ENCODE assay signal across 1 cellular context in the genomic region with DNA sequence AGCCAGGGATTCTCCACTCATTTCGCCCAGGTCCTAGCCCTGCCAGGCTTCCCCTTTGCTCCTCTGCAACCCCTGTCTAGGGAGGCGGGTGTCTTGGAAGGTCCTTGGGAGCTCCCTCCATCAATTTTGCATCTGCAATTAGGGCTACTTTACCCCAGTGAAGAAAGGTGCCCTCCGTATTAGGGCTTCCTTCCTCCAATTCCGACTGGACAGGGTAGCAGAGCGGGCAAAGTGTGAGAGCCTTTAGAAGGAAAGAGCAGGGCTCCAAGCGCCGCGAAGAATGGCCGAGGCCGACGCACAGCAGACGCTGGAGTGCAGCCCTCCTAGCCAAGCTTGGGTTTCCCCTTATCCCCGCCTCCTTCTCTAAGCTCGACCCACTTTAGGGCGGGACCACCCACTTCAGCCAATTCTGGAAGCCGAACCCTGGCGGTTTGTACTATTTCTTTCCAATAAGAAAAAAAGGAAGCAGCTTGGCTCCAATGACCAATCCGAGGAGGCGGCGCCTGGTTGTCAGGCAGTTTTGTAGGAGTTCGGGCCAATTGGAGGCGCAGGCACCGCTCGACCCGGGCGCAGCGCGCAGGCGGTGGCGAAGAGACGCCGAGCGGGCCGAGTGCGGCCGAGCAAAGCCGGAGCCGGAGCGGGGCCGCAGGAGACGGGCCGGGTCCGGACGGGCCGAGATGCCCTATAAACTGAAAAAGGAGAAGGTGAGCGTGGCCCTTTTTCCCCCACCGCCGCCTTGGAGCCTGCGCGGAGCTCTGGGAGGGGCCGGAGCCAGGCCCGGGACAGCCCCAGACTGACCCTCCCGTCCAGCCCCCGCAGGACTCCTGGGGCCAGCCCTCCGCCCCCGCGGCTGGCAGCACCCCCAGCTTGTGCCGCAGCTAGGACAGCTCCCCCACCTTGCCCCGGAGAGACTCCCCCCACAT.
TF ChIP-seq lines count a peak whose summit lies in the region.

Gene PPP2R5D (plus strand): TSS at position 570 of the 923 bp plus-strand sequence. CDS start 108 bp downstream, at position 678.

TF ChIP-seq in HepG2, 621 proteins besides CTCF, POLR2A, EP300 and RAD21 (continued from another document and continues in another):
- TF ChIP-seq, protein P1, sequence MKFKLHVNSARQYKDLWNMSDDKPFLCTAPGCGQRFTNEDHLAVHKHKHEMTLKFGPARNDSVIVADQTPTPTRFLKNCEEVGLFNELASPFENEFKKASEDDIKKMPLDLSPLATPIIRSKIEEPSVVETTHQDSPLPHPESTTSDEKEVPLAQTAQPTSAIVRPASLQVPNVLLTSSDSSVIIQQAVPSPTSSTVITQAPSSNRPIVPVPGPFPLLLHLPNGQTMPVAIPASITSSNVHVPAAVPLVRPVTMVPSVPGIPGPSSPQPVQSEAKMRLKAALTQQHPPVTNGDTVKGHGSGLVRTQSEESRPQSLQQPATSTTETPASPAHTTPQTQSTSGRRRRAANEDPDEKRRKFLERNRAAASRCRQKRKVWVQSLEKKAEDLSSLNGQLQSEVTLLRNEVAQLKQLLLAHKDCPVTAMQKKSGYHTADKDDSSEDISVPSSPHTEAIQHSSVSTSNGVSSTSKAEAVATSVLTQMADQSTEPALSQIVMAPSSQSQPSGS (CRISPR knock-in tag; IDR thresholded peaks at IDR 0.05): peak; percentile 37; the same call in 1 of the 2 replicates
- TF ChIP-seq ZNF562 (CRISPR knock-in tag; IDR thresholded peaks at IDR 0.05; ENCODE audit: borderline replicate concordance) (no peak), MATR3 (CRISPR knock-in tag; IDR thresholded peaks at IDR 0.05) (no peak), PLRG1 (conservative IDR thresholded peaks at IDR 0.05) (no peak), RBM39 (IDR thresholded peaks at IDR 0.05; ENCODE audit: low read depth, low read length, poor library complexity, severe bottlenecking) (peak; percentile 80), ZNF75D (CRISPR knock-in tag; IDR thresholded peaks at IDR 0.05; ENCODE audit: borderline replicate concordance) (no peak), ZNF549 (CRISPR knock-in tag; IDR thresholded peaks at IDR 0.05) (no peak), ZNF616 (CRISPR knock-in tag; IDR thresholded peaks at IDR 0.05; ENCODE audit: low read depth) (peak; percentile 39; the same call in 1 of the 2 replicates), ZNF446 (CRISPR knock-in tag; IDR thresholded peaks at IDR 0.05) (peak; percentile 59), ZNF160 (CRISPR knock-in tag; IDR thresholded peaks at IDR 0.05) (no peak; the same call in 1 of the 2 replicates), MLX (CRISPR knock-in tag; IDR thresholded peaks at IDR 0.05) (no peak; the same call in 1 of the 2 replicates), ZNF850 (CRISPR knock-in tag; conservative IDR thresholded peaks at IDR 0.05) (no peak), KLF12 (CRISPR knock-in tag; IDR thresholded peaks at IDR 0.05; ENCODE audit: borderline replicate concordance) (peak; percentile 92), MAFF (IDR thresholded peaks at IDR 0.05; ENCODE audit: low read depth, low read length) (no peak), PBX2 (CRISPR knock-in tag; IDR thresholded peaks at IDR 0.05) (no peak), ZNF839 (CRISPR knock-in tag; IDR thresholded peaks at IDR 0.05; ENCODE audit: borderline replicate concordance) (no peak), ZFX (CRISPR knock-in tag; IDR thresholded peaks at IDR 0.05; ENCODE audit: low read depth) (peak; percentile 91), ZNF557 (CRISPR knock-in tag; IDR thresholded peaks at IDR 0.05) (peak; percentile 65; the same call in 1 of the 2 replicates), ZSCAN9 (CRISPR knock-in tag; IDR thresholded peaks at IDR 0.05; ENCODE audit: borderline replicate concordance) (no peak; the same call in 1 of the 2 replicates), ZNF552 (CRISPR knock-in tag; IDR thresholded peaks at IDR 0.05; ENCODE audit: borderline replicate concordance) (no peak), ZNF329 (CRISPR knock-in tag; IDR thresholded peaks at IDR 0.05; ENCODE audit: low read depth) (peak; percentile 90; the same call in 1 of the 2 replicates), FOSL2 (CRISPR knock-in tag; IDR thresholded peaks at IDR 0.05) (peak; percentile 16; the same call in 1 of the 2 replicates), ZSCAN21 (CRISPR knock-in tag; IDR thresholded peaks at IDR 0.05; ENCODE audit: borderline replicate concordance) (no peak), PHB2 (IDR thresholded peaks at IDR 0.05; ENCODE audit: partially characterized antibody) (no peak), ZNF879 (CRISPR knock-in tag; IDR thresholded peaks at IDR 0.05) (no peak), ZNF546 (CRISPR knock-in tag; conservative IDR thresholded peaks at IDR 0.05) (peak; percentile 61; the same call in 1 of the 2 replicates), ATAD3A (CRISPR knock-in tag; IDR thresholded peaks at IDR 0.05) (no peak), HMGXB4 (CRISPR knock-in tag; IDR thresholded peaks at IDR 0.05; ENCODE audit: borderline replicate concordance in 1 of 2, low read depth in 1 of 2) (peak; percentile 44 to 53; a peak in 3 of 4 replicates), CREB1 (IDR thresholded peaks at IDR 0.05) (peak; percentile 83), CREB1 (CRISPR knock-in tag; IDR thresholded peaks at IDR 0.05) (peak; percentile 83), ZNF230 (CRISPR knock-in tag; IDR thresholded peaks at IDR 0.05) (0 out of 2 replicates have a peak, but pooled peaks have one; percentile 76), HOXA9 (CRISPR knock-in tag; IDR thresholded peaks at IDR 0.05; ENCODE audit: borderline replicate concordance) (no peak), SIN3A (IDR thresholded peaks at IDR 0.05; ENCODE audit: borderline replicate concordance, low read depth, low read length) (peak; percentile 57; the same call in 1 of the 2 replicates), MIXL1 (CRISPR knock-in tag; IDR thresholded peaks at IDR 0.05) (0 out of 2 replicates have a peak, but pooled peaks have one; percentile 25), ZBTB8A (CRISPR knock-in tag; IDR thresholded peaks at IDR 0.05; ENCODE audit: borderline replicate concordance, low read depth) (no peak), ZIK1 (CRISPR knock-in tag; IDR thresholded peaks at IDR 0.05; ENCODE audit: borderline replicate concordance, low read depth) (no peak), ZNF776 (CRISPR knock-in tag; IDR thresholded peaks at IDR 0.05) (peak; percentile 67)
- TF ChIP-seq, protein P2, sequence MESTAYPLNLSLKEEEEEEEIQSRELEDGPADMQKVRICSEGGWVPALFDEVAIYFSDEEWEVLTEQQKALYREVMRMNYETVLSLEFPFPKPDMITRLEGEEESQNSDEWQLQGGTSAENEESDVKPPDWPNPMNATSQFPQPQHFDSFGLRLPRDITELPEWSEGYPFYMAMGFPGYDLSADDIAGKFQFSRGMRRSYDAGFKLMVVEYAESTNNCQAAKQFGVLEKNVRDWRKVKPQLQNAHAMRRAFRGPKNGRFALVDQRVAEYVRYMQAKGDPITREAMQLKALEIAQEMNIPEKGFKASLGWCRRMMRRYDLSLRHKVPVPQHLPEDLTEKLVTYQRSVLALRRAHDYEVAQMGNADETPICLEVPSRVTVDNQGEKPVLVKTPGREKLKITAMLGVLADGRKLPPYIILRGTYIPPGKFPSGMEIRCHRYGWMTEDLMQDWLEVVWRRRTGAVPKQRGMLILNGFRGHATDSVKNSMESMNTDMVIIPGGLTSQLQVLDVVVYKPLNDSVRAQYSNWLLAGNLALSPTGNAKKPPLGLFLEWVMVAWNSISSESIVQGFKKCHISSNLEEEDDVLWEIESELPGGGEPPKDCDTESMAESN (CRISPR knock-in tag; conservative IDR thresholded peaks at IDR 0.05): peak; percentile 29; the same call in 1 of the 2 replicates
- TF ChIP-seq, protein P3, sequence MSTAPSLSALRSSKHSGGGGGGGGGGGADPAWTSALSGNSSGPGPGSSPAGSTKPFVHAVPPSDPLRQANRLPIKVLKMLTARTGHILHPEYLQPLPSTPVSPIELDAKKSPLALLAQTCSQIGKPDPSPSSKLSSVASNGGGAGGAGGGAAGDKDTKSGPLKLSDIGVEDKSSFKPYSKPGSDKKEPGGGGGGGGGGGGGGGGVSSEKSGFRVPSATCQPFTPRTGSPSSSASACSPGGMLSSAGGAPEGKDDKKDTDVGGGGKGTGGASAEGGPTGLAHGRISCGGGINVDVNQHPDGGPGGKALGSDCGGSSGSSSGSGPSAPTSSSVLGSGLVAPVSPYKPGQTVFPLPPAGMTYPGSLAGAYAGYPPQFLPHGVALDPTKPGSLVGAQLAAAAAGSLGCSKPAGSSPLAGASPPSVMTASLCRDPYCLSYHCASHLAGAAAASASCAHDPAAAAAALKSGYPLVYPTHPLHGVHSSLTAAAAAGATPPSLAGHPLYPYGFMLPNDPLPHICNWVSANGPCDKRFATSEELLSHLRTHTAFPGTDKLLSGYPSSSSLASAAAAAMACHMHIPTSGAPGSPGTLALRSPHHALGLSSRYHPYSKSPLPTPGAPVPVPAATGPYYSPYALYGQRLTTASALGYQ (CRISPR knock-in tag; IDR thresholded peaks at IDR 0.05): 0 out of 2 replicates have a peak, but pooled peaks have one; percentile 22
- TF ChIP-seq, protein P4, sequence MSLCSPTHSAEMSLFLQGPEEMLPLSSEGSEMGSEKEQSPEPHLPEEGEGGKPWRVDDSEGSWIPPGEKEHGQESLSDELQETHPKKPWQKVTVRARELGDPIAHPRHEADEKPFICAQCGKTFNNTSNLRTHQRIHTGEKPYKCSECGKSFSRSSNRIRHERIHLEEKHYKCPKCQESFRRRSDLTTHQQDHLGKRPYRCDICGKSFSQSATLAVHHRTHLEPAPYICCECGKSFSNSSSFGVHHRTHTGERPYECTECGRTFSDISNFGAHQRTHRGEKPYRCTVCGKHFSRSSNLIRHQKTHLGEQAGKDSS (CRISPR knock-in tag; IDR thresholded peaks at IDR 0.05; ENCODE audit: borderline replicate concordance, low read depth): peak; percentile 33; the same call in 1 of the 2 replicates
- TF ChIP-seq, protein P5, sequence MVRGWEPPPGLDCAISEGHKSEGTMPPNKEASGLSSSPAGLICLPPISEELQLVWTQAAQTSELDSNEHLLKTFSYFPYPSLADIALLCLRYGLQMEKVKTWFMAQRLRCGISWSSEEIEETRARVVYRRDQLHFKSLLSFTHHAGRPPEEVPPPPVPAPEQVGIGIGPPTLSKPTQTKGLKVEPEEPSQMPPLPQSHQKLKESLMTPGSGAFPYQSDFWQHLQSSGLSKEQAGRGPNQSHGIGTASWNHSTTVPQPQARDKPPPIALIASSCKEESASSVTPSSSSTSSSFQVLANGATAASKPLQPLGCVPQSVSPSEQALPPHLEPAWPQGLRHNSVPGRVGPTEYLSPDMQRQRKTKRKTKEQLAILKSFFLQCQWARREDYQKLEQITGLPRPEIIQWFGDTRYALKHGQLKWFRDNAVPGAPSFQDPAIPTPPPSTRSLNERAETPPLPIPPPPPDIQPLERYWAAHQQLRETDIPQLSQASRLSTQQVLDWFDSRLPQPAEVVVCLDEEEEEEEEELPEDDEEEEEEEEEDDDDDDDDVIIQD (CRISPR knock-in tag; IDR thresholded peaks at IDR 0.05; ENCODE audit: low read depth): no peak; the same call in 1 of the 2 replicates
- TF ChIP-seq, protein P6, sequence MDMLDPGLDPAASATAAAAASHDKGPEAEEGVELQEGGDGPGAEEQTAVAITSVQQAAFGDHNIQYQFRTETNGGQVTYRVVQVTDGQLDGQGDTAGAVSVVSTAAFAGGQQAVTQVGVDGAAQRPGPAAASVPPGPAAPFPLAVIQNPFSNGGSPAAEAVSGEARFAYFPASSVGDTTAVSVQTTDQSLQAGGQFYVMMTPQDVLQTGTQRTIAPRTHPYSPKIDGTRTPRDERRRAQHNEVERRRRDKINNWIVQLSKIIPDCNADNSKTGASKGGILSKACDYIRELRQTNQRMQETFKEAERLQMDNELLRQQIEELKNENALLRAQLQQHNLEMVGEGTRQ (IDR thresholded peaks at IDR 0.05; ENCODE audit: low read depth, low read length): no peak
- TF ChIP-seq, protein P6 (CRISPR knock-in tag; IDR thresholded peaks at IDR 0.05; ENCODE audit: borderline replicate concordance): no peak
- TF ChIP-seq, protein P7, sequence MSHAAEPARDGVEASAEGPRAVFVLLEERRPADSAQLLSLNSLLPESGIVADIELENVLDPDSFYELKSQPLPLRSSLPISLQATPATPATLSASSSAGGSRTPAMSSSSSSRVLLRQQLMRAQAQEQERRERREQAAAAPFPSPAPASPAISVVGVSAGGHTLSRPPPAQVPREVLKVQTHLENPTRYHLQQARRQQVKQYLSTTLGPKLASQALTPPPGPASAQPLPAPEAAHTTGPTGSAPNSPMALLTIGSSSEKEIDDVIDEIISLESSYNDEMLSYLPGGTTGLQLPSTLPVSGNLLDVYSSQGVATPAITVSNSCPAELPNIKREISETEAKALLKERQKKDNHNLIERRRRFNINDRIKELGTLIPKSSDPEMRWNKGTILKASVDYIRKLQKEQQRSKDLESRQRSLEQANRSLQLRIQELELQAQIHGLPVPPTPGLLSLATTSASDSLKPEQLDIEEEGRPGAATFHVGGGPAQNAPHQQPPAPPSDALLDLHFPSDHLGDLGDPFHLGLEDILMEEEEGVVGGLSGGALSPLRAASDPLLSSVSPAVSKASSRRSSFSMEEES (CRISPR knock-in tag; IDR thresholded peaks at IDR 0.05): 0 out of 2 replicates have a peak, but pooled peaks have one; percentile 34
